In the genomic region with DNA sequence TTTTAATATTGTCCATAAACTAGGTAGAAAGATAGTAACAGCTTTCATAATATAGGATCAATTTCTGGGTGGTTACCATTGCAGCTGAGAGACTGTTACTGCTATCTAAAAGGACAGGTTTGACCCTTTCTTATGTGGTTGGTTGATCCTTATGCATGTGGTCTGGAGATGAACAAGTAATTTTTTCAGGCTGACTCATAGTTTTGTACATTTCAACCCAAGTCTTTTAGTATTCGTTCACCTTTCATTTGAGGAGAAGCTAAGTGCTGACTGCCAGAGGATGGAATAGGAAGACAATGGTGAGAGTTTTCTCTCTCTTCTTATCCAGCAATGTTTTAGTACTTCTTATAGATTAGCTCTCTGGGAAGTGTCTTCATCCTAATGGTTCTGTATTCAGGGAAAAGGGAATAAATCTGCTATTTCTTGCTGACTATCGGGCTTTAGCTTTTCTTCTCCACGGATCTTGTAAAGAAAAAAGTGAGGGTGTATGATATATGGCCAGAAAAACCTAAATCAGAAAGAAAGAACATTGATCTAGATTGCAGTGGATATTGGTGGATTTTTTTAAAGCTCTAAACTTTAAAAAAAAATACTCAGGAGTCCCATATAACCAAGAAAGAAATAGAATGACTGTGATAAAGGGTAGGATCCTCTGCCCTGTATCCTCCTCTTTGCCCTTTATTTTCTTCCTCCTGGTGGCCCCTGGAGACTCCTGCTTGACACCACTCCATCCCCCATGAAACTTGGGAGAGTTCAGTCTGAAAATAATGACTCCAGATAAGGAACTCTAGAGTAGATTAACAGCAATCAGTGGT, we compare ENCODE assay signal across 1 cellular context.
TF ChIP-seq lines count a peak whose summit lies in the region.

No MANE protein-coding gene starts in this region.

TF ChIP-seq in H1, 55 proteins besides CTCF, POLR2A, EP300 and RAD21 (continued from another document):
- TF ChIP-seq, protein P1, sequence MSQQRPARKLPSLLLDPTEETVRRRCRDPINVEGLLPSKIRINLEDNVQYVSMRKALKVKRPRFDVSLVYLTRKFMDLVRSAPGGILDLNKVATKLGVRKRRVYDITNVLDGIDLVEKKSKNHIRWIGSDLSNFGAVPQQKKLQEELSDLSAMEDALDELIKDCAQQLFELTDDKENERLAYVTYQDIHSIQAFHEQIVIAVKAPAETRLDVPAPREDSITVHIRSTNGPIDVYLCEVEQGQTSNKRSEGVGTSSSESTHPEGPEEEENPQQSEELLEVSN (IDR thresholded peaks at IDR 0.05): no peak
- no peak for TF ChIP-seq SRF (IDR thresholded peaks at IDR 0.05; ENCODE audit: low read depth, low read length)
- TF ChIP-seq TAF1 (IDR thresholded peaks at IDR 0.05; ENCODE audit: low read depth, low read length): no peak
- TF ChIP-seq, protein P2, sequence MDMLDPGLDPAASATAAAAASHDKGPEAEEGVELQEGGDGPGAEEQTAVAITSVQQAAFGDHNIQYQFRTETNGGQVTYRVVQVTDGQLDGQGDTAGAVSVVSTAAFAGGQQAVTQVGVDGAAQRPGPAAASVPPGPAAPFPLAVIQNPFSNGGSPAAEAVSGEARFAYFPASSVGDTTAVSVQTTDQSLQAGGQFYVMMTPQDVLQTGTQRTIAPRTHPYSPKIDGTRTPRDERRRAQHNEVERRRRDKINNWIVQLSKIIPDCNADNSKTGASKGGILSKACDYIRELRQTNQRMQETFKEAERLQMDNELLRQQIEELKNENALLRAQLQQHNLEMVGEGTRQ (IDR thresholded peaks at IDR 0.05; ENCODE audit: low read length): no peak
- TF ChIP-seq SP1 (IDR thresholded peaks at IDR 0.05; ENCODE audit: low read depth, low read length): no peak
- no peak for TF ChIP-seq EGR1 (IDR thresholded peaks at IDR 0.05; ENCODE audit: borderline replicate concordance, low read depth, low read length)
- TF ChIP-seq JUN (IDR thresholded peaks at IDR 0.05; ENCODE audit: low read depth, low read length): no peak
- no peak for TF ChIP-seq SIN3A (conservative IDR thresholded peaks at IDR 0.05 in 1 of 2, IDR thresholded peaks at IDR 0.05 in 1 of 2; ENCODE audit: low read depth in 1 of 2, low read length in 2 of 2)
- TF ChIP-seq CBX8 (IDR thresholded peaks at IDR 0.05; ENCODE audit: borderline replicate concordance, low read depth, low read length): no peak
TF ChIP-seq in H1: peak in this region for 0.
